In genomic region chr7:43105521-43106120, GRCh38 we compare ENCODE assay signal across 2 cellular contexts.
TF ChIP-seq lines count a peak whose summit lies in the region.

No MANE protein-coding gene starts in this region.

TF ChIP-seq in A549, 52 proteins besides CTCF, POLR2A, EP300 and RAD21:
- TF ChIP-seq SMC3 (IDR thresholded peaks at IDR 0.05) (no peak), ZSCAN20 (CRISPR knock-in tag; IDR thresholded peaks at IDR 0.05) (no peak), CEBPB (IDR thresholded peaks at IDR 0.05) (no peak), USF2 (IDR thresholded peaks at IDR 0.05) (no peak), HOXB5 (CRISPR knock-in tag; IDR thresholded peaks at IDR 0.05) (no peak), MYC (IDR thresholded peaks at IDR 0.05; ENCODE audit: borderline replicate concordance, low read length) (no peak), NPAS2 (CRISPR knock-in tag; IDR thresholded peaks at IDR 0.05; ENCODE audit: borderline replicate concordance) (no peak), EHF (CRISPR knock-in tag; IDR thresholded peaks at IDR 0.05) (no peak), POLR2AphosphoS2 (conservative IDR thresholded peaks at IDR 0.05; ENCODE audit: low read length) (no peak), HOXA7 (CRISPR knock-in tag; IDR thresholded peaks at IDR 0.05) (no peak), TP53 (CRISPR knock-in tag; IDR thresholded peaks at IDR 0.05) (no peak), MAZ (IDR thresholded peaks at IDR 0.05; ENCODE audit: borderline replicate concordance, low read depth, low read length) (no peak), EHMT2 (IDR thresholded peaks at IDR 0.05; ENCODE audit: low read depth) (no peak), KDM5A (IDR thresholded peaks at IDR 0.05) (no peak), GATA3 (IDR thresholded peaks at IDR 0.05; ENCODE audit: borderline replicate concordance) (no peak), RFX5 (IDR thresholded peaks at IDR 0.05) (no peak)

TF ChIP-seq in IMR-90, 13 proteins besides CTCF, POLR2A, EP300 and RAD21:
- TF ChIP-seq USF2 (IDR thresholded peaks at IDR 0.05; ENCODE audit: low read depth, low read length) (no peak), RFX5 (IDR thresholded peaks at IDR 0.05; ENCODE audit: low read depth, low read length) (no peak), MXI1 (IDR thresholded peaks at IDR 0.05; ENCODE audit: borderline replicate concordance, low read depth, low read length) (no peak), RCOR1 (IDR thresholded peaks at IDR 0.05; ENCODE audit: insufficient replicate concordance, low read length) (no peak), CHD1 (IDR thresholded peaks at IDR 0.05; ENCODE audit: low read depth, low read length) (no peak), SMC3 (IDR thresholded peaks at IDR 0.05; ENCODE audit: low read depth, low read length) (no peak), BHLHE40 (IDR thresholded peaks at IDR 0.05; ENCODE audit: low read depth, low read length) (no peak), ELK1 (IDR thresholded peaks at IDR 0.05; ENCODE audit: borderline replicate concordance, low read depth, low read length) (no peak), NFE2L2 (IDR thresholded peaks at IDR 0.05; ENCODE audit: low read depth, low read length) (no peak), FOS (IDR thresholded peaks at IDR 0.05; ENCODE audit: low read depth, low read length) (no peak)
